Comparison of ENCODE assay signal across 11 cellular contexts in the genomic region with DNA sequence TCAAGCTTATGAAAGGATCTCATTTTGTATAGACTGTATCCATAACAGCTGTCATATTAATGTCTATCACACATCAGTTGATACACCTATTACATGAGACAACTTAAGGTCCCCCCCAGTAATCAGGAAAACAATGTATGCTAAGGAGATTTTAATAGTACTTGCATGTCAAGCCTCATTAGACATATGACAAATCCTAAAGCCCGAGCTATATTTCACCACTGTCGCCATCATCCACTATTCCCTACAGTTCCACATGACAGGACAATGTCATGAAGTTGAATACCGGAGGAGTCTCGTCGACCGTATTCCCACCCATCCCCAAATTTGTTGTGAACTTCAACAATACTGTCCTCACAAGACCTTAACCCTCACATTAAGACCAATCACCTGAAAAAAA. TPM values are rescaled to one million over a fixed set of nuclear protein-coding genes. Genes with fewer than 3 reads are reported as not detected.
A peak's percentile ranks its signal among the peaks of the same experiment; 100 is the strongest.
DNase-seq lines count a peak whose midpoint lies in the region; ATAC-seq, FAIRE-seq and TF ChIP-seq lines count a peak whose summit lies in the region.
"Had no signal": no experiment of that assay in that cellular context is flagged by ENCODE, and none has a peak within 500 bp of the region (broad histone marks: within the 10 kb centered on the region; RNA-seq: fewer than 3 reads in every experiment).

No MANE protein-coding gene starts in this region.

- H3K9me3 ChIP-seq in endodermal cell (ENCODE audit: control insufficient read depth, low read length) (no peaks in the 10 kb centered on the region), neutrophil (no peaks in the 10 kb centered on the region), kidney (ENCODE audit: control insufficient read depth in 1 of 2, low read length in 2 of 2) (no peaks in the 10 kb centered on the region)

- H3K27ac ChIP-seq in endodermal cell (ENCODE audit: low read depth, low read length) (no peak overlapping the region), neutrophil (peak overlapping the region; percentile 91), kidney (ENCODE audit: low read depth in 2 of 2, low read length in 2 of 2) (no peak overlapping the region)
- H3K27ac ChIP-seq: coronary artery had no signal

- no peak for TF ChIP-seq POLR2A in NB4 (IDR thresholded peaks at IDR 0.05; ENCODE audit: extremely low read depth, insufficient read length)

- H3K27me3 Mint-ChIP-seq in T-helper 2 cell treated with Interferon-gamma antibody and Interleukin-4, amounts not matched to agents 5 μg/mL and 100 μg/mL, for 36 hours (ENCODE audit: low read depth) = no peaks in the 10 kb centered on the region
- H3K27me3 Mint-ChIP-seq in endodermal cell (ENCODE audit: insufficient read depth) = no peaks in the 10 kb centered on the region

- DNase-seq in T-helper 2 cell treated with Interferon-gamma antibody and Interleukin-4, amounts not matched to agents 5 μg/mL and 100 μg/mL, for 36 hours (ENCODE audit: low spot score) = no peak
- DNase-seq in T-helper 2 cell (no peak), NB4 (ENCODE audit: low read depth) (no peak), endodermal cell (no peak), kidney (no peak), D341Med (ENCODE audit: low spot score) (no peak)
- DNase-seq: H7, hypothalamus had no signal

- H3K27me3 ChIP-seq in endodermal cell (ENCODE audit: control insufficient read depth, insufficient read depth, low read length, poor library complexity, severe bottlenecking) (no peaks in the 10 kb centered on the region), neutrophil (no peaks in the 10 kb centered on the region)

- H3K9ac ChIP-seq in endodermal cell (ENCODE audit: extremely low read depth, low read length, poor library complexity, severe bottlenecking) (peak overlapping the region; percentile 98), kidney (ENCODE audit: low read length in 2 of 2) (no peak overlapping the region)

- H3K4me1 ChIP-seq in endodermal cell (ENCODE audit: control insufficient read depth, insufficient read depth, low read length) = peaks cover 2% of the 10 kb centered on the region
- peaks cover 31 to 33% of the 10 kb centered on the region in 2 experiments for H3K4me1 ChIP-seq in neutrophil (ENCODE audit: control insufficient read depth in 1 of 2, insufficient read depth in 1 of 2, low read depth in 1 of 2, low read length in 1 of 2)
- peaks cover 4 to 7% of the 10 kb centered on the region in 2 donors for H3K4me1 ChIP-seq in kidney (ENCODE audit: control insufficient read depth in 1 of 2, insufficient read depth in 1 of 2, low read depth in 1 of 2, low read length in 2 of 2)

- H3K4me3 ChIP-seq in NB4 (ENCODE audit: low read depth, low read length) (peak overlapping the region; percentile 98), endodermal cell (ENCODE audit: low read length) (peak overlapping the region; percentile 96), neutrophil (ENCODE audit: low read depth in 1 of 2, low read length in 1 of 2) (no peak overlapping the region), kidney (ENCODE audit: low read length in 2 of 2) (peak overlapping the region in 1 of 2 donors; percentile 36)
- H3K4me3 ChIP-seq: coronary artery had no signal

- H3K36me3 ChIP-seq in endodermal cell (ENCODE audit: control insufficient read depth, insufficient read depth, low read length) = peaks cover 70% of the 10 kb centered on the region
- H3K36me3 ChIP-seq in neutrophil = peaks cover 29% of the 10 kb centered on the region
- peaks cover 9 to 18% of the 10 kb centered on the region in 2 donors for H3K36me3 ChIP-seq in kidney (ENCODE audit: control insufficient read depth in 1 of 2, insufficient read depth in 2 of 2, low read length in 2 of 2)

- 91 to 92% methylated on average over 4 to 6 of the region's 6 CpGs for WGBS in endodermal cell (ENCODE audit: insufficient coverage in 1 of 2, insufficient read length in 1 of 2), 2 experiments

- no peak for ATAC-seq in HG02623 (IDR thresholded peaks at IDR 0.05; ENCODE audit: unreplicated experiment)

- no peak for TF ChIP-seq CTCF in NB4 (IDR thresholded peaks at IDR 0.05; ENCODE audit: low read depth, low read length)
- TF ChIP-seq CTCF in endodermal cell (conservative IDR thresholded peaks at IDR 0.05) = no peak
- no peak for TF ChIP-seq CTCF in neutrophil (IDR thresholded peaks at IDR 0.05)
- TF ChIP-seq CTCF in kidney (IDR thresholded peaks at IDR 0.05; ENCODE audit: borderline replicate concordance, extremely low read depth, insufficient read depth) = no peak

- peaks cover 56% of the 10 kb centered on the region for H3K36me3 Mint-ChIP-seq in T-helper 2 cell treated with Interferon-gamma antibody and Interleukin-4, amounts not matched to agents 5 μg/mL and 100 μg/mL, for 36 hours (ENCODE audit: low read depth)
- peaks cover 58% of the 10 kb centered on the region for H3K36me3 Mint-ChIP-seq in endodermal cell (ENCODE audit: low read depth)

- intact Hi-C loops in kidney (cut with DNase I) = no loop called here

- H3K9me3 Mint-ChIP-seq in T-helper 2 cell treated with Interferon-gamma antibody and Interleukin-4, amounts not matched to agents 5 μg/mL and 100 μg/mL, for 36 hours = no peaks in the 10 kb centered on the region
- no peaks in the 10 kb centered on the region for H3K9me3 Mint-ChIP-seq in endodermal cell

- H3K4me1 Mint-ChIP-seq in T-helper 2 cell treated with Interferon-gamma antibody and Interleukin-4, amounts not matched to agents 5 μg/mL and 100 μg/mL, for 36 hours (ENCODE audit: low read depth) = peaks cover 40% of the 10 kb centered on the region
- peaks cover 25% of the 10 kb centered on the region for H3K4me1 Mint-ChIP-seq in endodermal cell

- peak overlapping the region; percentile 93 for H3K4me3 Mint-ChIP-seq in T-helper 2 cell treated with Interferon-gamma antibody and Interleukin-4, amounts not matched to agents 5 μg/mL and 100 μg/mL, for 36 hours
- H3K4me3 Mint-ChIP-seq in endodermal cell = peak overlapping the region; percentile 92

- H3K27ac Mint-ChIP-seq in T-helper 2 cell treated with Interferon-gamma antibody and Interleukin-4, amounts not matched to agents 5 μg/mL and 100 μg/mL, for 36 hours = no peak overlapping the region
- H3K27ac Mint-ChIP-seq in endodermal cell = no peak overlapping the region

- no peak for FAIRE-seq in kidney (lab: Jason Lieb, UNC)

RNA-seq across cellular contexts. Expression of a gene that starts 3.4 kb away (rescaled TPM):
- total RNA-seq in endodermal cell = 100 to 1,000 TPM; 526 to 626 TPM
- 491 TPM for polyA plus RNA-seq in endodermal cell (2013, experiment 1 of 2)
- 464 TPM for polyA plus RNA-seq in endodermal cell (2013, experiment 2 of 2)
- 205 TPM for total RNA-seq in kidney
- polyA plus RNA-seq in kidney (ENCODE audit: insufficient read depth, low read depth, low replicate concordance) = 174 TPM

RNA-seq across cellular contexts. Expression of a gene that starts 32.0 kb away (rescaled TPM):
- 10 to 100 TPM; 64.7 to 76.1 TPM for total RNA-seq in endodermal cell
- 34.1 TPM for polyA plus RNA-seq in endodermal cell (2013, experiment 1 of 2)
- 33.0 TPM for polyA plus RNA-seq in endodermal cell (2013, experiment 2 of 2)
- total RNA-seq in kidney = 43.9 TPM
- polyA plus RNA-seq in kidney (ENCODE audit: insufficient read depth, low read depth, low replicate concordance) = 9.1 TPM

Comparison
In these comparisons a context has a peak if more than half of its experiments do, and no peak if none do; other contexts are left out.
1. H3K4me3 ChIP-seq: peak in NB4 (single experiment) and endodermal cell (single experiment); none in neutrophil (0 of 2).